In the genomic region with DNA sequence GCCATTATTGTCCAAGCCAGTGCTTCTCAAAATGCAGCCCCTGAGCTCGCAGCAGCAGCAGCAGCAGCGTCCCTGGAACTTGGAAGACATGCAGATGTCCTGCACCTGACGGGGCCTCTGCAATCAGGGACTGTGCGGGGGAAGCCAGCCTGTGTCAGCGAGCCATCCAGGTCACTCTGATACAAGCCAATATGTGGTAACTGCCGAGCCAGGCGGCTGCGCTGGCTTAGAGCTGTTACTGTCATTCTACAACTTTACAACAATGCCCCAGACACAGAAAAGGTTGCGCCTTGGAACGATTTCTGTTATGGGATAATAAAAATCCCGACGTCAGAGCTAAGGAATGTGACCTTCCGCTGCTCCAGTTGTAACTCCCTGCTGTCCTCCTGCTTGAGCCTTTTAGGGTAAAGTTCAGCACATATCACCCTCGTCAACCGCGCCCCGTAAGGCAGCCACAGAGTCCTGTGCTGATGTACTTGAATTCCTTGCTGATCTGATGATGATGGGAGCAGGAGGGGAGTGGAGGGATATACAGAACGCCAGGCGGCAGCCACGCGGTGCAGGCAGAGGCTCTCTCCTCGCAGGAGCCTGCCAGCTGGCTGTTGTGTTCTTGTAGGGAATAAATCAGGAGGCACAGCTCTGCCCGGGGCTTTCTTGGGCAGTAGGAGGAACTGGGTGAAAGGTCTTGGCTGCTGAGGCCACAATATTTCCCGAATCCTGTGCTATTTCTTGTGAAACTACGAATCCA, we compare ENCODE assay signal across 9 cellular contexts. TPM values are rescaled to one million over a fixed set of nuclear protein-coding genes. Genes with fewer than 3 reads are reported as not detected.
A peak's percentile ranks its signal among the peaks of the same experiment; 100 is the strongest.
DNase-seq lines count a peak whose midpoint lies in the region; ATAC-seq and TF ChIP-seq lines count a peak whose summit lies in the region.
"Had no signal": no experiment of that assay in that cellular context is flagged by ENCODE, and none has a peak within 500 bp of the region (broad histone marks: within the 10 kb centered on the region; RNA-seq: fewer than 3 reads in every experiment).

No MANE protein-coding gene starts in this region.

- H3K4me3 Mint-ChIP-seq in activated naive CD8-positive, alpha-beta T cell treated with anti-CD3 and anti-CD28 coated beads for 36 hours: no peak overlapping the region

- TF ChIP-seq POLR2A in breast epithelium (IDR thresholded peaks at IDR 0.05): no peak

- no peak overlapping the region for H3K27ac Mint-ChIP-seq in activated naive CD8-positive, alpha-beta T cell treated with anti-CD3 and anti-CD28 coated beads for 36 hours
- H3K27ac Mint-ChIP-seq: activated naive CD4-positive, alpha-beta T cell treated with anti-CD3 and anti-CD28 coated beads, Interleukin-2, amount 50 U/mL, for 72 hours had no signal

- H3K27me3 ChIP-seq in ACC112 (ENCODE audit: insufficient read depth, low read length) (no peaks in the 10 kb centered on the region), breast epithelium (no peaks in the 10 kb centered on the region), skeletal muscle satellite cell (ENCODE audit: control insufficient read depth, insufficient read depth, low read length) (peaks cover 11% of the 10 kb centered on the region)

- peak overlapping the region; percentile 41 for H3K9ac ChIP-seq in skeletal muscle satellite cell (ENCODE audit: low read depth, low read length)

- peak; percentile 38 for TF ChIP-seq RAD21 in Ishikawa (IDR thresholded peaks at IDR 0.05; ENCODE audit: low read depth)

- H3K4me1 Mint-ChIP-seq in activated naive CD8-positive, alpha-beta T cell treated with anti-CD3 and anti-CD28 coated beads for 36 hours: peaks cover 2% of the 10 kb centered on the region

- intact Hi-C loops in breast epithelium (cut with DNase I; ENCODE audit: low total_unique reads): loop anchor here (5.0 to 10.0 kb wide), 2 partner anchors 55 to 88 kb away; a partner anchor contains a TSS

- H3K36me3 ChIP-seq in ACC112 (ENCODE audit: insufficient read depth, low read length) (peaks cover 8% of the 10 kb centered on the region; the same call in 1 of the 2 replicates), breast epithelium (no peaks in the 10 kb centered on the region), skeletal muscle satellite cell (ENCODE audit: insufficient read depth, low read length) (peaks cover 15% of the 10 kb centered on the region)

- TF ChIP-seq EP300 in Ishikawa (IDR thresholded peaks at IDR 0.05; ENCODE audit: borderline replicate concordance): peak; percentile 57; the same call in 1 of the 2 replicates

- peaks cover 28% of the 10 kb centered on the region for H3K9me3 Mint-ChIP-seq in activated naive CD8-positive, alpha-beta T cell treated with anti-CD3 and anti-CD28 coated beads for 36 hours

- H3K9me3 ChIP-seq in breast epithelium: peaks cover 0 to 8% of the 10 kb centered on the region in 2 donors
- H3K9me3 ChIP-seq in skeletal muscle satellite cell (replicated peaks; ENCODE audit: low read length): peaks cover 15% of the 10 kb centered on the region

- peak overlapping the region; percentile 54 for H3K27ac ChIP-seq in ACC112 (ENCODE audit: low read depth, low read length)
- H3K27ac ChIP-seq in breast epithelium: peak overlapping the region; percentile 95

- H3K4me3 ChIP-seq in ACC112 (ENCODE audit: low read depth, low read length) (peak overlapping the region; percentile 55), breast epithelium (peak overlapping the region in 2 of 3 donors; percentile 30 to 40), skeletal muscle satellite cell (ENCODE audit: low read length) (peak overlapping the region; percentile 28)

- ATAC-seq in HG03439 (IDR thresholded peaks at IDR 0.05; ENCODE audit: unreplicated experiment): no peak

- TF ChIP-seq CTCF in breast epithelium (IDR thresholded peaks at IDR 0.05): peak in 2 of 3 donors; percentile 23 to 29

- H3K4me1 ChIP-seq in ACC112 (ENCODE audit: control insufficient read depth, insufficient read depth, low read length, unreplicated experiment) (peaks cover 18% of the 10 kb centered on the region), breast epithelium (peaks cover 0 to 9% of the 10 kb centered on the region in 2 donors), skeletal muscle satellite cell (ENCODE audit: control insufficient read depth, insufficient read depth, low read length) (peaks cover 18% of the 10 kb centered on the region)

- peaks cover 16% of the 10 kb centered on the region for H3K27me3 Mint-ChIP-seq in activated naive CD8-positive, alpha-beta T cell treated with anti-CD3 and anti-CD28 coated beads for 36 hours

- no peaks in the 10 kb centered on the region for H3K79me2 ChIP-seq in ACC112 (ENCODE audit: control insufficient read depth, insufficient read depth, low read length, unreplicated experiment)

- H3K4me2 ChIP-seq in skeletal muscle satellite cell (ENCODE audit: low read length): peak overlapping the region; percentile 74

- no peak overlapping the region for H2AFZ ChIP-seq in ACC112 (ENCODE audit: low read length, unreplicated experiment)

- DNase-seq in breast epithelium (ENCODE audit: low spot score in 2 of 2) (peak; percentile 81 to 96), inferior parietal cortex (ENCODE audit: extremely low spot score) (peak; percentile 59), AML-193 (lab: John Stamatoyannopoulos, UW) (no peak)
- no peak for DNase-seq in activated naive CD8-positive, alpha-beta T cell treated with anti-CD3 and anti-CD28 coated beads for 36 hours

- peaks cover 28% of the 10 kb centered on the region for H3K36me3 Mint-ChIP-seq in activated naive CD8-positive, alpha-beta T cell treated with anti-CD3 and anti-CD28 coated beads for 36 hours

TF ChIP-seq in Ishikawa, 13 proteins besides CTCF, POLR2A, EP300 and RAD21:
- TF ChIP-seq NFIC (IDR thresholded peaks at IDR 0.05): no peak
- TF ChIP-seq, protein P1, sequence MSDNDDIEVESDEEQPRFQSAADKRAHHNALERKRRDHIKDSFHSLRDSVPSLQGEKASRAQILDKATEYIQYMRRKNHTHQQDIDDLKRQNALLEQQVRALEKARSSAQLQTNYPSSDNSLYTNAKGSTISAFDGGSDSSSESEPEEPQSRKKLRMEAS (IDR thresholded peaks at IDR 0.05): peak; percentile 78
- TF ChIP-seq CEBPB (IDR thresholded peaks at IDR 0.05): no peak; the same call in 1 of the 2 replicates
- TF ChIP-seq, protein P2, sequence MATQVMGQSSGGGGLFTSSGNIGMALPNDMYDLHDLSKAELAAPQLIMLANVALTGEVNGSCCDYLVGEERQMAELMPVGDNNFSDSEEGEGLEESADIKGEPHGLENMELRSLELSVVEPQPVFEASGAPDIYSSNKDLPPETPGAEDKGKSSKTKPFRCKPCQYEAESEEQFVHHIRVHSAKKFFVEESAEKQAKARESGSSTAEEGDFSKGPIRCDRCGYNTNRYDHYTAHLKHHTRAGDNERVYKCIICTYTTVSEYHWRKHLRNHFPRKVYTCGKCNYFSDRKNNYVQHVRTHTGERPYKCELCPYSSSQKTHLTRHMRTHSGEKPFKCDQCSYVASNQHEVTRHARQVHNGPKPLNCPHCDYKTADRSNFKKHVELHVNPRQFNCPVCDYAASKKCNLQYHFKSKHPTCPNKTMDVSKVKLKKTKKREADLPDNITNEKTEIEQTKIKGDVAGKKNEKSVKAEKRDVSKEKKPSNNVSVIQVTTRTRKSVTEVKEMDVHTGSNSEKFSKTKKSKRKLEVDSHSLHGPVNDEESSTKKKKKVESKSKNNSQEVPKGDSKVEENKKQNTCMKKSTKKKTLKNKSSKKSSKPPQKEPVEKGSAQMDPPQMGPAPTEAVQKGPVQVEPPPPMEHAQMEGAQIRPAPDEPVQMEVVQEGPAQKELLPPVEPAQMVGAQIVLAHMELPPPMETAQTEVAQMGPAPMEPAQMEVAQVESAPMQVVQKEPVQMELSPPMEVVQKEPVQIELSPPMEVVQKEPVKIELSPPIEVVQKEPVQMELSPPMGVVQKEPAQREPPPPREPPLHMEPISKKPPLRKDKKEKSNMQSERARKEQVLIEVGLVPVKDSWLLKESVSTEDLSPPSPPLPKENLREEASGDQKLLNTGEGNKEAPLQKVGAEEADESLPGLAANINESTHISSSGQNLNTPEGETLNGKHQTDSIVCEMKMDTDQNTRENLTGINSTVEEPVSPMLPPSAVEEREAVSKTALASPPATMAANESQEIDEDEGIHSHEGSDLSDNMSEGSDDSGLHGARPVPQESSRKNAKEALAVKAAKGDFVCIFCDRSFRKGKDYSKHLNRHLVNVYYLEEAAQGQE (IDR thresholded peaks at IDR 0.05; ENCODE audit: low read depth): no peak
- TF ChIP-seq CREB1 (IDR thresholded peaks at IDR 0.05; ENCODE audit: low read depth): no peak
- TF ChIP-seq, protein P3, sequence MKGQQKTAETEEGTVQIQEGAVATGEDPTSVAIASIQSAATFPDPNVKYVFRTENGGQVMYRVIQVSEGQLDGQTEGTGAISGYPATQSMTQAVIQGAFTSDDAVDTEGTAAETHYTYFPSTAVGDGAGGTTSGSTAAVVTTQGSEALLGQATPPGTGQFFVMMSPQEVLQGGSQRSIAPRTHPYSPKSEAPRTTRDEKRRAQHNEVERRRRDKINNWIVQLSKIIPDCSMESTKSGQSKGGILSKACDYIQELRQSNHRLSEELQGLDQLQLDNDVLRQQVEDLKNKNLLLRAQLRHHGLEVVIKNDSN (IDR thresholded peaks at IDR 0.05): 0 out of 2 replicates have a peak, but pooled peaks have one; percentile 6
- no peak for TF ChIP-seq TAF1 (IDR thresholded peaks at IDR 0.05; ENCODE audit: low read depth)
- no peak for TF ChIP-seq EGR1 (IDR thresholded peaks at IDR 0.05)
- TF ChIP-seq YY1 (IDR thresholded peaks at IDR 0.05; ENCODE audit: low read depth): no peak
- TF ChIP-seq ZBTB7A (IDR thresholded peaks at IDR 0.05; ENCODE audit: low read depth): no peak
- peak; percentile 52 for TF ChIP-seq TCF12 (IDR thresholded peaks at IDR 0.05; ENCODE audit: low read depth)
- TF ChIP-seq TEAD4 (IDR thresholded peaks at IDR 0.05): peak; percentile 69

RNA-seq across cellular contexts. Expression of a gene that starts 20.0 kb away (rescaled TPM):
- total RNA-seq in breast epithelium: 1 to 10 TPM in 1 of 3 donors, under 1 TPM in 1, not detected in 1; 0.98 to 1.3 TPM
- 0.22 TPM in 1 of 2 replicates, not detected in the other for total RNA-seq in skeletal muscle satellite cell (2012; rRNA removed)
- under 1 TPM; 0.12 to 0.74 TPM for total RNA-seq in activated naive CD8-positive, alpha-beta T cell treated with anti-CD3 and anti-CD28 coated beads for 36 hours

RNA-seq across cellular contexts. Expression of a gene that starts 50.1 kb away (rescaled TPM):
- total RNA-seq in breast epithelium: 10 to 100 TPM; 15.5 to 61.5 (median 57.0) TPM
- 2.0 TPM in 1 of 2 replicates, not detected in the other for total RNA-seq in skeletal muscle satellite cell (2012; rRNA removed)
- total RNA-seq in activated naive CD8-positive, alpha-beta T cell treated with anti-CD3 and anti-CD28 coated beads for 36 hours: not detected
- total RNA-seq: activated naive CD4-positive, alpha-beta T cell treated with anti-CD3 and anti-CD28 coated beads, Interleukin-2, amount 50 U/mL, for 72 hours had no signal

RNA-seq across cellular contexts. Expression of a gene that starts 59.8 kb away (rescaled TPM):
- 10 to 100 TPM; 89.3 to 99.3 (median 95.0) TPM for total RNA-seq in breast epithelium
- 46.1 and 54.4 TPM in 2 replicates for total RNA-seq in skeletal muscle satellite cell (2012; rRNA removed)
- total RNA-seq in activated naive CD8-positive, alpha-beta T cell treated with anti-CD3 and anti-CD28 coated beads for 36 hours: 10 to 100 TPM; 42.0 to 46.8 TPM

Comparison
In these comparisons a context has a peak if more than half of its experiments do, and no peak if none do; other contexts are left out.
1. DNase-seq: peak in breast epithelium (2 of 2) and inferior parietal cortex (single experiment); none in AML-193 (0 of 2) and activated naive CD8-positive, alpha-beta T cell treated with anti-CD3 and anti-CD28 coated beads for 36 hours (single experiment).
2. RNA of a gene that starts 50.1 kb away (total RNA-seq): 15.5 to 61.5 TPM in breast epithelium; not detected in activated naive CD8-positive, alpha-beta T cell treated with anti-CD3 and anti-CD28 coated beads for 36 hours; every median in the first group is over 10 times any median in the second.
3. Peak in every context shown above with its lines, with median percentiles within 50 percentile points of each other: H3K4me3 ChIP-seq.